Comparison of ENCODE assay signal across 23 cellular contexts in the genomic region with DNA sequence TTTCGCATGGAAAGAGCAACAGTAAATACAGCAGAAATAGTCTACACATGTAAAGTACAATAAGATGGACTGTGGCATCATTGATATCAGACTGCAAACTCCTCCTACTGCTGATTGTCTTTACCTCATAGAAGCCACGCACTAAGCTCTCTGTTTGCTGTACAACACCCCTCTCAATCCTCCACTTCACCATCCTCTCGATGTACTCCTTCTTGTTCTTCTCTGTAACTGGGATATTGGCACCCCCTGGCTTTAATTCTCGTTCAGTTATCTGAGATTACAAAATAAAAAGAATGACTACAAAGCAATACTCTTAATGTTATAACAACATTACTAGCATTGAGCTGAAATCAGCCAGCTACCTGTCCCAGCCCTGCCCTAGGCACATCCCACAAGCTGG. TPM values are rescaled to one million over a fixed set of nuclear protein-coding genes. Genes with fewer than 3 reads are reported as not detected.
A peak's percentile ranks its signal among the peaks of the same experiment; 100 is the strongest.
DNase-seq lines count a peak whose midpoint lies in the region; ATAC-seq and TF ChIP-seq lines count a peak whose summit lies in the region.
"Had no signal": no experiment of that assay in that cellular context is flagged by ENCODE, and none has a peak within 500 bp of the region (broad histone marks: within the 10 kb centered on the region; RNA-seq: fewer than 3 reads in every experiment).

No MANE protein-coding gene starts in this region.

- H3K4me1 Mint-ChIP-seq in CD8-positive, alpha-beta T cell (ENCODE audit: low read depth) = peaks cover 73% of the 10 kb centered on the region
- H3K4me1 Mint-ChIP-seq in T-helper 17 cell = peaks cover 36% of the 10 kb centered on the region

- no peaks in the 10 kb centered on the region for H3K9me3 Mint-ChIP-seq in CD8-positive, alpha-beta T cell

- no peaks in the 10 kb centered on the region for H3K27me3 Mint-ChIP-seq in CD8-positive, alpha-beta T cell (ENCODE audit: low read depth)
- no peaks in the 10 kb centered on the region for H3K27me3 Mint-ChIP-seq in T-helper 17 cell

- ATAC-seq in CD8-positive, alpha-beta T cell = peak; percentile 91
- ATAC-seq in T-helper 17 cell = peak; percentile 87
- peak; percentile 66 to 87 for ATAC-seq in lower lobe of right lung
- no peak for ATAC-seq in GM21619 (IDR thresholded peaks at IDR 0.05; ENCODE audit: unreplicated experiment)
- no peak for ATAC-seq in HG03139 (IDR thresholded peaks at IDR 0.05; ENCODE audit: unreplicated experiment)

- no peaks in the 10 kb centered on the region for H3K27me3 ChIP-seq in CD8-positive, alpha-beta T cell (ENCODE audit: insufficient read depth, low read length)
- H3K27me3 ChIP-seq in lower lobe of right lung (ENCODE audit: low read depth) = no peaks in the 10 kb centered on the region
- H3K27me3 ChIP-seq: adrenal gland, colonic mucosa, SJCRH30, transverse colon had no signal

- H3K36me3 ChIP-seq in CD8-positive, alpha-beta T cell (ENCODE audit: insufficient read depth, low read length) = no peaks in the 10 kb centered on the region
- H3K36me3 ChIP-seq in lower lobe of right lung = peaks cover 8% of the 10 kb centered on the region
- H3K36me3 ChIP-seq: adrenal gland, colonic mucosa, SJCRH30, transverse colon had no signal

- DNase-seq in NCI-H510A treated with DMSO at 0.1 percent for 48 hours (lab: John Stamatoyannopoulos, UW) = peak; percentile 36
- DNase-seq in NCI-H510A (lab: John Stamatoyannopoulos, UW) = no peak
- DNase-seq in CD8-positive, alpha-beta T cell = peak in 1 of 7 experiments; percentile 30
- no peak for DNase-seq in T-helper 17 cell
- DNase-seq in lower lobe of right lung = no peak
- DNase-seq in SW 1271 (lab: John Stamatoyannopoulos, UW) = no peak
- DNase-seq: adrenal gland, colonic mucosa, COR-L47, DMS79, KBM-7, mammary epithelial cell, NCI-H146, NCI-H2171 treated with DMSO at 0.1 percent for 48 hours, NCI-H82, occipital lobe, SJCRH30, small intestine, transverse colon had no signal

- H3K9me3 ChIP-seq in CD8-positive, alpha-beta T cell (ENCODE audit: low read length) = no peaks in the 10 kb centered on the region
- H3K9me3 ChIP-seq in T-helper 17 cell (ENCODE audit: control insufficient read depth, low read length, poor library complexity, severe bottlenecking) (no peaks in the 10 kb centered on the region), lower lobe of right lung (no peaks in the 10 kb centered on the region)
- H3K9me3 ChIP-seq: adrenal gland, colonic mucosa, SJCRH30, transverse colon had no signal

- intact Hi-C loops in CD8-positive, alpha-beta T cell (cut with DNase I, micrococcal nuclease) = loop anchor here (1.0 to 5.0 kb wide), 6 partner anchors 9 to 142 kb away; no protein-coding TSS in a partner anchor
- intact Hi-C loops in lower lobe of right lung (cut with DNase I) = no loop called here

- CTCF ChIA-PET in CD8-positive, alpha-beta T cell (lab: Charles Lee) = interaction anchor here (0.7 to 8.9 kb wide), 42 partner anchors 8 to 153 kb away, joined by 3 to 127 read pairs (median 6); partner anchors contain the start of genes DNAH7 and STK17B

- peak overlapping the region; percentile 23 for H3K4me3 Mint-ChIP-seq in CD8-positive, alpha-beta T cell
- no peak overlapping the region for H3K4me3 Mint-ChIP-seq in T-helper 17 cell
- H3K4me3 Mint-ChIP-seq: T-helper 1 cell treated with Interleukin-12 subunit alpha and Interleukin-12 subunit beta and Interleukin-4 antibody, amounts not matched to agents 30 μg/mL and 1 μg/mL, for 36 hours had no signal

- H3K4me3 ChIP-seq in CD8-positive, alpha-beta T cell (ENCODE audit: low read depth, low read length) = no peak overlapping the region
- no peak overlapping the region for H3K4me3 ChIP-seq in lower lobe of right lung
- H3K4me3 ChIP-seq: adrenal gland, colonic mucosa, SJCRH30, transverse colon had no signal

- peaks cover 44% of the 10 kb centered on the region for H3K4me1 ChIP-seq in CD8-positive, alpha-beta T cell (ENCODE audit: insufficient read depth, low read length)
- H3K4me1 ChIP-seq in lower lobe of right lung = no peaks in the 10 kb centered on the region
- H3K4me1 ChIP-seq: adrenal gland, colonic mucosa, transverse colon had no signal

- H3K27ac Mint-ChIP-seq in CD8-positive, alpha-beta T cell = peak overlapping the region; percentile 65
- peak overlapping the region; percentile 83 for H3K27ac Mint-ChIP-seq in T-helper 17 cell
- H3K27ac Mint-ChIP-seq: T-helper 1 cell treated with Interleukin-12 subunit alpha and Interleukin-12 subunit beta and Interleukin-4 antibody, amounts not matched to agents 30 μg/mL and 1 μg/mL, for 36 hours had no signal

- no peak overlapping the region for H3K27ac ChIP-seq in CD8-positive, alpha-beta T cell (ENCODE audit: low read depth, low read length)
- H3K27ac ChIP-seq in lower lobe of right lung = no peak overlapping the region
- H3K27ac ChIP-seq: 22Rv1, adrenal gland, colonic mucosa, SJCRH30, transverse colon had no signal

- POLR2A ChIA-PET in CD8-positive, alpha-beta T cell (lab: Charles Lee) = interaction anchor here (0.7 to 4.1 kb wide), 22 partner anchors 9 to 142 kb away, joined by 3 to 33 read pairs (median 5); partner anchors contain the start of gene STK17B

- no peaks in the 10 kb centered on the region for H3K36me3 Mint-ChIP-seq in CD8-positive, alpha-beta T cell
- no peaks in the 10 kb centered on the region for H3K36me3 Mint-ChIP-seq in T-helper 17 cell (ENCODE audit: low read depth)

- TF ChIP-seq CTCF in CD8-positive, alpha-beta T cell (IDR thresholded peaks at IDR 0.05) = peak; percentile 26
- TF ChIP-seq CTCF in lower lobe of right lung (IDR thresholded peaks at IDR 0.05) = peak; percentile 16

RNA-seq across cellular contexts. Expression of gene STK17B, which starts 49.3 kb away (rescaled TPM):
- 100 to 1,000 TPM; 582 to 601 TPM for total RNA-seq in CD8-positive, alpha-beta T cell
- 100 to 1,000 TPM; 417 to 460 TPM for total RNA-seq in T-helper 17 cell
- 54.0 TPM for total RNA-seq in lower lobe of right lung

Comparison
In these comparisons a context has a peak if more than half of its experiments do, and no peak if none do; other contexts are left out.
1. ATAC-seq: peak in CD8-positive, alpha-beta T cell (single experiment), T-helper 17 cell (single experiment) and lower lobe of right lung (2 of 2); none in GM21619 (single experiment) and HG03139 (single experiment).